ENCODE assay signal across 1 cellular context in the genomic region with DNA sequence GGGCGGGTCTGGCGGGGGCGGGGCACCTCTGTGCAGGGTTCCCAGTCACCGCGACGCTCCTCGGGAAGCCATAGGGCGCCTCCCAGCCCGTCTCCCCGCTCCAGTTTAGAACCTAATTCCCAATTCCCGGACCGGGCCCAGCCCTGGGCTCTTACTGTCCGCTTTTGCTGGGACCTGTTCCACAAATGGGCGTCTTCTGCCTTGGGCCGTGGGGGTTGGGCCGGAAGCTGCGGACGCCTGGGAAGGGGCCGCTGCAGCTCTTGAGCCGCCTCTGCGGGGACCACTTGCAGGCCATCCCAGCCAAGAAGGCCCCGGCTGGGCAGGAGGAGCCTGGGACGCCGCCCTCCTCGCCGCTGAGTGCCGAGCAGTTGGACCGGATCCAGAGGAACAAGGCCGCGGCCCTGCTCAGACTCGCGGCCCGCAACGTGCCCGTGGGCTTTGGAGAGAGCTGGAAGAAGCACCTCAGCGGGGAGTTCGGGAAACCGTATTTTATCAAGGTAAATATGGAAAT.
A peak's percentile ranks its signal among the peaks of the same experiment; 100 is the strongest.
TF ChIP-seq lines count a peak whose summit lies in the region.

No MANE protein-coding gene starts in this region.

TF ChIP-seq in HepG2, 621 proteins besides CTCF, POLR2A, EP300 and RAD21 (continued from another document and continues in another):
- TF ChIP-seq, protein P1, sequence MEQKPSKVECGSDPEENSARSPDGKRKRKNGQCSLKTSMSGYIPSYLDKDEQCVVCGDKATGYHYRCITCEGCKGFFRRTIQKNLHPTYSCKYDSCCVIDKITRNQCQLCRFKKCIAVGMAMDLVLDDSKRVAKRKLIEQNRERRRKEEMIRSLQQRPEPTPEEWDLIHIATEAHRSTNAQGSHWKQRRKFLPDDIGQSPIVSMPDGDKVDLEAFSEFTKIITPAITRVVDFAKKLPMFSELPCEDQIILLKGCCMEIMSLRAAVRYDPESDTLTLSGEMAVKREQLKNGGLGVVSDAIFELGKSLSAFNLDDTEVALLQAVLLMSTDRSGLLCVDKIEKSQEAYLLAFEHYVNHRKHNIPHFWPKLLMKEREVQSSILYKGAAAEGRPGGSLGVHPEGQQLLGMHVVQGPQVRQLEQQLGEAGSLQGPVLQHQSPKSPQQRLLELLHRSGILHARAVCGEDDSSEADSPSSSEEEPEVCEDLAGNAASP (CRISPR knock-in tag; IDR thresholded peaks at IDR 0.05; ENCODE audit: borderline replicate concordance) = no peak
- TF ChIP-seq HHEX (CRISPR knock-in tag; IDR thresholded peaks at IDR 0.05) (no peak), NKX3-1 (CRISPR knock-in tag; IDR thresholded peaks at IDR 0.05) (no peak), ZNF484 (CRISPR knock-in tag; IDR thresholded peaks at IDR 0.05; ENCODE audit: borderline replicate concordance, low read depth) (no peak), ZNF850 (CRISPR knock-in tag; conservative IDR thresholded peaks at IDR 0.05) (no peak), ZNF572 (CRISPR knock-in tag; IDR thresholded peaks at IDR 0.05) (no peak), MTA1 (CRISPR knock-in tag; IDR thresholded peaks at IDR 0.05; ENCODE audit: borderline replicate concordance) (no peak), THAP8 (CRISPR knock-in tag; IDR thresholded peaks at IDR 0.05; ENCODE audit: borderline replicate concordance) (no peak), POLR2AphosphoS5 (IDR thresholded peaks at IDR 0.05; ENCODE audit: low read depth, low read length) (no peak; the same call in 1 of the 2 replicates), DZIP1 (CRISPR knock-in tag; IDR thresholded peaks at IDR 0.05) (no peak), ZC3H13 (CRISPR knock-in tag; IDR thresholded peaks at IDR 0.05) (no peak), NFKBIZ (CRISPR knock-in tag; IDR thresholded peaks at IDR 0.05) (no peak), REST (IDR thresholded peaks at IDR 0.05; ENCODE audit: borderline replicate concordance in 1 of 2, low read depth in 1 of 2, low read length in 2 of 2) (no peak), SMARCC2 (IDR thresholded peaks at IDR 0.05) (no peak), RBM39 (IDR thresholded peaks at IDR 0.05; ENCODE audit: low read depth, low read length, poor library complexity, severe bottlenecking) (peak; percentile 65), ZNF34 (CRISPR knock-in tag; IDR thresholded peaks at IDR 0.05; ENCODE audit: borderline replicate concordance) (no peak), ZKSCAN5 (CRISPR knock-in tag; IDR thresholded peaks at IDR 0.05) (no peak), KAT8 (CRISPR knock-in tag; IDR thresholded peaks at IDR 0.05) (no peak; the same call in 1 of the 2 replicates), RARG (CRISPR knock-in tag; IDR thresholded peaks at IDR 0.05; ENCODE audit: low read depth) (no peak), MIER3 (CRISPR knock-in tag; IDR thresholded peaks at IDR 0.05; ENCODE audit: borderline replicate concordance) (no peak), ZNF230 (CRISPR knock-in tag; IDR thresholded peaks at IDR 0.05) (no peak), ZNF737 (CRISPR knock-in tag; IDR thresholded peaks at IDR 0.05; ENCODE audit: borderline replicate concordance) (no peak), ZFP82 (CRISPR knock-in tag; IDR thresholded peaks at IDR 0.05; ENCODE audit: borderline replicate concordance) (no peak), TBX3 (IDR thresholded peaks at IDR 0.05; ENCODE audit: borderline replicate concordance) (no peak), IKZF1 (IDR thresholded peaks at IDR 0.05) (no peak), ZNF501 (CRISPR knock-in tag; IDR thresholded peaks at IDR 0.05) (peak; percentile 3; the same call in 1 of the 2 replicates), MTERF4 (CRISPR knock-in tag; IDR thresholded peaks at IDR 0.05) (no peak), HOXA7 (CRISPR knock-in tag; IDR thresholded peaks at IDR 0.05) (no peak), ZNF24 (IDR thresholded peaks at IDR 0.05) (no peak), HIVEP1 (CRISPR knock-in tag; IDR thresholded peaks at IDR 0.05) (no peak), MXD1 (CRISPR knock-in tag; IDR thresholded peaks at IDR 0.05) (no peak; the same call in 1 of the 2 replicates), PLSCR1 (CRISPR knock-in tag; IDR thresholded peaks at IDR 0.05; ENCODE audit: borderline replicate concordance) (no peak), ZNF746 (CRISPR knock-in tag; IDR thresholded peaks at IDR 0.05) (no peak), RAD51 (IDR thresholded peaks at IDR 0.05; ENCODE audit: borderline replicate concordance) (no peak)
- TF ChIP-seq, protein P2, sequence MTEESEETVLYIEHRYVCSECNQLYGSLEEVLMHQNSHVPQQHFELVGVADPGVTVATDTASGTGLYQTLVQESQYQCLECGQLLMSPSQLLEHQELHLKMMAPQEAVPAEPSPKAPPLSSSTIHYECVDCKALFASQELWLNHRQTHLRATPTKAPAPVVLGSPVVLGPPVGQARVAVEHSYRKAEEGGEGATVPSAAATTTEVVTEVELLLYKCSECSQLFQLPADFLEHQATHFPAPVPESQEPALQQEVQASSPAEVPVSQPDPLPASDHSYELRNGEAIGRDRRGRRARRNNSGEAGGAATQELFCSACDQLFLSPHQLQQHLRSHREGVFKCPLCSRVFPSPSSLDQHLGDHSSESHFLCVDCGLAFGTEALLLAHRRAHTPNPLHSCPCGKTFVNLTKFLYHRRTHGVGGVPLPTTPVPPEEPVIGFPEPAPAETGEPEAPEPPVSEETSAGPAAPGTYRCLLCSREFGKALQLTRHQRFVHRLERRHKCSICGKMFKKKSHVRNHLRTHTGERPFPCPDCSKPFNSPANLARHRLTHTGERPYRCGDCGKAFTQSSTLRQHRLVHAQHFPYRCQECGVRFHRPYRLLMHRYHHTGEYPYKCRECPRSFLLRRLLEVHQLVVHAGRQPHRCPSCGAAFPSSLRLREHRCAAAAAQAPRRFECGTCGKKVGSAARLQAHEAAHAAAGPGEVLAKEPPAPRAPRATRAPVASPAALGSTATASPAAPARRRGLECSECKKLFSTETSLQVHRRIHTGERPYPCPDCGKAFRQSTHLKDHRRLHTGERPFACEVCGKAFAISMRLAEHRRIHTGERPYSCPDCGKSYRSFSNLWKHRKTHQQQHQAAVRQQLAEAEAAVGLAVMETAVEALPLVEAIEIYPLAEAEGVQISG (CRISPR knock-in tag; IDR thresholded peaks at IDR 0.05) = no peak; the same call in 1 of the 2 replicates
- TF ChIP-seq, protein P3, sequence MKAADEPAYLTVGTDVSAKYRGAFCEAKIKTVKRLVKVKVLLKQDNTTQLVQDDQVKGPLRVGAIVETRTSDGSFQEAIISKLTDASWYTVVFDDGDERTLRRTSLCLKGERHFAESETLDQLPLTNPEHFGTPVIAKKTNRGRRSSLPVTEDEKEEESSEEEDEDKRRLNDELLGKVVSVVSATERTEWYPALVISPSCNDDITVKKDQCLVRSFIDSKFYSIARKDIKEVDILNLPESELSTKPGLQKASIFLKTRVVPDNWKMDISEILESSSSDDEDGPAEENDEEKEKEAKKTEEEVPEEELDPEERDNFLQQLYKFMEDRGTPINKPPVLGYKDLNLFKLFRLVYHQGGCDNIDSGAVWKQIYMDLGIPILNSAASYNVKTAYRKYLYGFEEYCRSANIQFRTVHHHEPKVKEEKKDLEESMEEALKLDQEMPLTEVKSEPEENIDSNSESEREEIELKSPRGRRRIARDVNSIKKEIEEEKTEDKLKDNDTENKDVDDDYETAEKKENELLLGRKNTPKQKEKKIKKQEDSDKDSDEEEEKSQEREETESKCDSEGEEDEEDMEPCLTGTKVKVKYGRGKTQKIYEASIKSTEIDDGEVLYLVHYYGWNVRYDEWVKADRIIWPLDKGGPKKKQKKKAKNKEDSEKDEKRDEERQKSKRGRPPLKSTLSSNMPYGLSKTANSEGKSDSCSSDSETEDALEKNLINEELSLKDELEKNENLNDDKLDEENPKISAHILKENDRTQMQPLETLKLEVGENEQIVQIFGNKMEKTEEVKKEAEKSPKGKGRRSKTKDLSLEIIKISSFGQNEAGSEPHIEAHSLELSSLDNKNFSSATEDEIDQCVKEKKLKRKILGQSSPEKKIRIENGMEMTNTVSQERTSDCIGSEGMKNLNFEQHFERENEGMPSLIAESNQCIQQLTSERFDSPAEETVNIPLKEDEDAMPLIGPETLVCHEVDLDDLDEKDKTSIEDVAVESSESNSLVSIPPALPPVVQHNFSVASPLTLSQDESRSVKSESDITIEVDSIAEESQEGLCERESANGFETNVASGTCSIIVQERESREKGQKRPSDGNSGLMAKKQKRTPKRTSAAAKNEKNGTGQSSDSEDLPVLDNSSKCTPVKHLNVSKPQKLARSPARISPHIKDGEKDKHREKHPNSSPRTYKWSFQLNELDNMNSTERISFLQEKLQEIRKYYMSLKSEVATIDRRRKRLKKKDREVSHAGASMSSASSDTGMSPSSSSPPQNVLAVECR (CRISPR knock-in tag; IDR thresholded peaks at IDR 0.05; ENCODE audit: borderline replicate concordance) = peak; percentile 55; the same call in 1 of the 2 replicates
- TF ChIP-seq, protein P4, sequence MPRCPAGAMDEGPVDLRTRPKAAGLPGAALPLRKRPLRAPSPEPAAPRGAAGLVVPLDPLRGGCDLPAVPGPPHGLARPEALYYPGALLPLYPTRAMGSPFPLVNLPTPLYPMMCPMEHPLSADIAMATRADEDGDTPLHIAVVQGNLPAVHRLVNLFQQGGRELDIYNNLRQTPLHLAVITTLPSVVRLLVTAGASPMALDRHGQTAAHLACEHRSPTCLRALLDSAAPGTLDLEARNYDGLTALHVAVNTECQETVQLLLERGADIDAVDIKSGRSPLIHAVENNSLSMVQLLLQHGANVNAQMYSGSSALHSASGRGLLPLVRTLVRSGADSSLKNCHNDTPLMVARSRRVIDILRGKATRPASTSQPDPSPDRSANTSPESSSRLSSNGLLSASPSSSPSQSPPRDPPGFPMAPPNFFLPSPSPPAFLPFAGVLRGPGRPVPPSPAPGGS (CRISPR knock-in tag; IDR thresholded peaks at IDR 0.05) = no peak
